8 cellular contexts compared by ENCODE assay signal in the genomic region with DNA sequence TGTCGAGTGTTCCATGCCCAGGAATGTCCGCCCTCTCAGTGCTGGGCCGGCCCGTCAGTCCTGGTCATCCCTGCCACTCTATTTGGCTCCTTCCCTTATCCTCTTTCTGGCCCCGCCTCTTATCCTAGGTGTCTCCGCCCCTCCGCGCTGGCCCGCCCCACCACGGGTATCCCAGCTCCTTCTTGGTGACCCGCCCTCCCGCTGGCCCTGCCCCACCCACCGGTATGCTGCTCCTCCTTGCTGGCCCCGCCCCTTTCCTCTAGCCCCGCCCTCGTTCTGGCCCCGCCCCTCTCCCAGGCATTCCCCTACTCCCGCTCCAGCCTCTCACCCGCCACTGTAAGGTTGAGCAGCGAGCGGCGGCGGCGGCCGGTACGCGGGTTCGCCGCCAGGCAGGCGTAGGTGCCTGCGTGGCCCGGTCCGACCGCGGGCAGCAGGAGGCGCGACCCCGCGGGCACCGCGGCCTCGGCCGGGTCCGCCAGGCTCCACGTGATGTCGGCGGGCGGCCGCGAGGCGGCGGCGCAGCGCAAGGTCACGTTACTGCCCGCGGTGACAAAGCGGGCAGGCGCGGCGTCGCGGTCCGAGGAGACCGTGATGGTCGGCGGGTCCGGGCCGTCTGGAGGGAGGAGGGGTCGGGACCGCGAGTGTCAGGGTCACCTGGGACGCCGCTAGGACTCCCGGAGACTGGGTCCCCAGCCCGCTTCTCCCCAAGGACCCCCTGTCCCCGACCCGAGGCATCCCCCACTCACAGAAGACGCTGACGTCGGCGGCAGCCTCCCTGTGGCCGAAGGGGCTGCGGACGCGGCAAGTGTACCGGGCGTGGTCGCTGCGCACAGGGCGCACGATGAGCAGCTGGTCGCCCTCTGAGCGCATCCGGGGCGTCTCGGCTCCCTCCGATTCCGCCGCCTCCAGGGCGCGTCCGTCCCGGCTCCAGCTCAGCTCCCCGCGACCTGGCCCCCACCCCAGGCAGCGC. TPM values are rescaled to one million over a fixed set of nuclear protein-coding genes. Genes with fewer than 3 reads are reported as not detected.
DNase-seq lines count a peak whose midpoint lies in the region; ATAC-seq and TF ChIP-seq lines count a peak whose summit lies in the region.

No MANE protein-coding gene starts in this region.

- H3K27me3 ChIP-seq in duodenal mucosa (ENCODE audit: control insufficient read depth in 1 of 2, insufficient read depth in 2 of 2, low read length in 2 of 2) (no peaks in the 10 kb centered on the region), lower lobe of right lung (ENCODE audit: low read depth) (no peaks in the 10 kb centered on the region)

- intact Hi-C loops in lower lobe of right lung (cut with DNase I), result no loop called here

- H3K9me3 ChIP-seq in duodenal mucosa (ENCODE audit: control insufficient read depth in 1 of 2, low read length in 2 of 2), result no peaks in the 10 kb centered on the region
- no peaks in the 10 kb centered on the region for H3K9me3 ChIP-seq in lower lobe of right lung

- in situ Hi-C loops in GM13977 (cut with MboI; ENCODE audit: low pct_unique_long_range_greater_than_20kb, low sequenced_read_pairs, unreplicated experiment), result loop anchor here (10.0 to 25.0 kb wide), 2 partner anchors 95 to 322 kb away; no protein-coding TSS in a partner anchor

- CTCF ChIA-PET in activated CD4-positive, alpha-beta memory T cell treated with anti-CD3 and anti-CD28 coated beads, Interleukin-2, amount 10 ng/mL, durations not matched to agents 7 days and 5 days (lab: Charles Lee), result interaction anchor here (0.7 to 5.0 kb wide), 19 partner anchors 10 to 418 kb away, joined by 3 to 33 read pairs (median 7); a partner anchor contains a TSS

- H3K36me3 Mint-ChIP-seq in activated CD4-positive, alpha-beta memory T cell treated with anti-CD3 and anti-CD28 coated beads, Interleukin-2, amount 10 ng/mL, durations not matched to agents 7 days and 5 days (ENCODE audit: low read depth), result peaks cover 4% of the 10 kb centered on the region

- TF ChIP-seq CTCF in GM13977 (IDR thresholded peaks at IDR 0.05; ENCODE audit: extremely low read depth, insufficient read depth, missing control alignments) (peak; percentile 50), lower lobe of right lung (IDR thresholded peaks at IDR 0.05) (no peak)

- peaks cover 0 to 3% of the 10 kb centered on the region in 2 donors for H3K36me3 ChIP-seq in duodenal mucosa (ENCODE audit: control insufficient read depth in 1 of 2, insufficient read depth in 2 of 2, low read length in 2 of 2)
- peaks cover 4% of the 10 kb centered on the region for H3K36me3 ChIP-seq in lower lobe of right lung

- peak overlapping the region; percentile 89 for H3K4me3 Mint-ChIP-seq in activated CD4-positive, alpha-beta memory T cell treated with anti-CD3 and anti-CD28 coated beads, Interleukin-2, amount 10 ng/mL, durations not matched to agents 7 days and 5 days

- peak overlapping the region; percentile 72 to 82 for H3K4me3 ChIP-seq in duodenal mucosa (ENCODE audit: low read depth in 1 of 2, low read length in 2 of 2)
- peak overlapping the region; percentile 77 for H3K4me3 ChIP-seq in lower lobe of right lung

- H3K4me1 Mint-ChIP-seq in activated CD4-positive, alpha-beta memory T cell treated with anti-CD3 and anti-CD28 coated beads, Interleukin-2, amount 10 ng/mL, durations not matched to agents 7 days and 5 days, result peaks cover 12% of the 10 kb centered on the region

- peak overlapping the region; percentile 76 for H3K27ac Mint-ChIP-seq in activated CD4-positive, alpha-beta memory T cell treated with anti-CD3 and anti-CD28 coated beads, Interleukin-2, amount 10 ng/mL, durations not matched to agents 7 days and 5 days

- H3K27me3 Mint-ChIP-seq in activated CD4-positive, alpha-beta memory T cell treated with anti-CD3 and anti-CD28 coated beads, Interleukin-2, amount 10 ng/mL, durations not matched to agents 7 days and 5 days, result peaks cover 9% of the 10 kb centered on the region

- H3K27ac ChIP-seq in duodenal mucosa (ENCODE audit: low read depth, low read length) (peak overlapping the region; percentile 51), lower lobe of right lung (peak overlapping the region; percentile 64)

- no peaks in the 10 kb centered on the region for H3K9me3 Mint-ChIP-seq in activated CD4-positive, alpha-beta memory T cell treated with anti-CD3 and anti-CD28 coated beads, Interleukin-2, amount 10 ng/mL, durations not matched to agents 7 days and 5 days

- ATAC-seq in HG02870 (IDR thresholded peaks at IDR 0.05; ENCODE audit: unreplicated experiment) (peak; percentile 55), lower lobe of right lung (peak; percentile 98)

- H3K4me1 ChIP-seq in duodenal mucosa (ENCODE audit: control insufficient read depth in 1 of 2, insufficient read depth in 2 of 2, low read length in 2 of 2) (peaks cover 0 to 9% of the 10 kb centered on the region in 2 donors), lower lobe of right lung (peaks cover 19% of the 10 kb centered on the region)

- peak; percentile 100 for DNase-seq in GM13977 (ENCODE audit: low spot score)
- peak; percentile 90 for DNase-seq in NCI-H774 (lab: John Stamatoyannopoulos, UW)
- DNase-seq in activated CD4-positive, alpha-beta memory T cell treated with anti-CD3 and anti-CD28 coated beads, Interleukin-2, amount 10 ng/mL, durations not matched to agents 7 days and 5 days, result peak; percentile 98
- peak; percentile 99 for DNase-seq in lower lobe of right lung
- DNase-seq in stimulated activated CD4-positive, alpha-beta T cell treated with anti-CD3 and anti-CD28 coated beads, Interleukin-4, amount 100 ng/mL, for 4 hours, result peak; percentile 90 to 96
- DNase-seq in NCI-H345 (lab: John Stamatoyannopoulos, UW), result no peak

- peak overlapping the region; percentile 36 to 60 for H3K9ac ChIP-seq in duodenal mucosa (ENCODE audit: low read depth in 1 of 2, low read length in 2 of 2)

- POLR2A ChIA-PET in activated CD4-positive, alpha-beta memory T cell treated with anti-CD3 and anti-CD28 coated beads, Interleukin-2, amount 10 ng/mL, durations not matched to agents 7 days and 5 days (lab: Charles Lee), result interaction anchor here (0.7 to 5.2 kb wide), 11 partner anchors 15 to 68 kb away, joined by 3 to 37 read pairs (median 4); a partner anchor contains a TSS

RNA-seq across cellular contexts. Expression of a gene that starts 2.0 kb away (rescaled TPM):
- 1 to 10 TPM; 2.3 to 2.5 TPM for total RNA-seq in activated CD4-positive, alpha-beta memory T cell treated with anti-CD3 and anti-CD28 coated beads, Interleukin-2, amount 10 ng/mL, durations not matched to agents 7 days and 5 days
- 3.2 TPM for total RNA-seq in lower lobe of right lung

RNA-seq across cellular contexts. Expression of a gene that starts 26.2 kb away (rescaled TPM):
- total RNA-seq in activated CD4-positive, alpha-beta memory T cell treated with anti-CD3 and anti-CD28 coated beads, Interleukin-2, amount 10 ng/mL, durations not matched to agents 7 days and 5 days, result 100 to 1,000 TPM; 126 to 131 TPM
- total RNA-seq in lower lobe of right lung, result 59.8 TPM

RNA-seq across cellular contexts. Expression of a gene that starts 28.5 kb away (rescaled TPM):
- total RNA-seq in activated CD4-positive, alpha-beta memory T cell treated with anti-CD3 and anti-CD28 coated beads, Interleukin-2, amount 10 ng/mL, durations not matched to agents 7 days and 5 days, result under 1 TPM; 0.68 to 0.81 TPM
- total RNA-seq in lower lobe of right lung, result not detected

RNA-seq across cellular contexts. Expression of a gene that starts 28.8 kb away (rescaled TPM):
- 1 to 10 TPM; 6.4 to 8.2 TPM for total RNA-seq in activated CD4-positive, alpha-beta memory T cell treated with anti-CD3 and anti-CD28 coated beads, Interleukin-2, amount 10 ng/mL, durations not matched to agents 7 days and 5 days
- total RNA-seq in lower lobe of right lung, result 1.9 TPM

RNA-seq across cellular contexts. Expression of a gene that starts 32.5 kb away (rescaled TPM):
- total RNA-seq in activated CD4-positive, alpha-beta memory T cell treated with anti-CD3 and anti-CD28 coated beads, Interleukin-2, amount 10 ng/mL, durations not matched to agents 7 days and 5 days, result 100 to 1,000 TPM; 417 to 428 TPM
- 31.7 TPM for total RNA-seq in lower lobe of right lung
